In genomic region chr3:183845608-183846288, GRCh38 we compare ENCODE assay signal across 12 cellular contexts. TPM values are rescaled to one million over a fixed set of nuclear protein-coding genes. Genes with fewer than 3 reads are reported as not detected.
A peak's percentile ranks its signal among the peaks of the same experiment; 100 is the strongest.
DNase-seq lines count a peak whose midpoint lies in the region; ATAC-seq and TF ChIP-seq lines count a peak whose summit lies in the region.
"Had no signal": no experiment of that assay in that cellular context is flagged by ENCODE, and none has a peak within 500 bp of the region (broad histone marks: within the 10 kb centered on the region; RNA-seq: fewer than 3 reads in every experiment).

No MANE protein-coding gene starts in this region.

- H3K4me1 ChIP-seq in SJSA1 (replicated peaks) (peaks cover 18% of the 10 kb centered on the region), fibroblast of lung (ENCODE audit: control insufficient read depth, extremely low read depth, insufficient read depth, low read length) (peaks cover 8% of the 10 kb centered on the region), mucosa of descending colon (ENCODE audit: low read depth) (no peaks in the 10 kb centered on the region)
- H3K4me1 ChIP-seq: ascending aorta had no signal

- no peaks in the 10 kb centered on the region for H3K9me3 ChIP-seq in SJSA1 (replicated peaks)
- no peaks in the 10 kb centered on the region for H3K9me3 ChIP-seq in fibroblast of lung (ENCODE audit: control insufficient read depth, insufficient read depth, low read depth, low read length)
- H3K9me3 ChIP-seq in mucosa of descending colon, result no peaks in the 10 kb centered on the region
- H3K9me3 ChIP-seq: ascending aorta had no signal

- no peak overlapping the region for H2AFZ ChIP-seq in fibroblast of lung (ENCODE audit: low read length)

- H3K36me3 ChIP-seq in SJSA1 (peaks cover 51% of the 10 kb centered on the region), fibroblast of lung (ENCODE audit: control insufficient read depth, insufficient read depth, low read length) (no peaks in the 10 kb centered on the region), mucosa of descending colon (ENCODE audit: low read depth) (peaks cover 9% of the 10 kb centered on the region)

- no peak overlapping the region for H3K4me2 ChIP-seq in fibroblast of lung (ENCODE audit: extremely low read depth, insufficient read depth, low read length)

- no peak overlapping the region for H3K9ac ChIP-seq in fibroblast of lung (ENCODE audit: insufficient read depth, low read length)

- no peaks in the 10 kb centered on the region for H4K20me1 ChIP-seq in fibroblast of lung (ENCODE audit: control insufficient read depth, extremely low read depth, insufficient read depth, low read length)

- no peaks in the 10 kb centered on the region for H3K9me3 Mint-ChIP-seq in activated naive CD8-positive, alpha-beta T cell treated with anti-CD3 and anti-CD28 coated beads for 36 hours
- H3K9me3 Mint-ChIP-seq in activated naive CD8-positive, alpha-beta T cell treated with anti-CD3 and anti-CD28 coated beads, Interleukin-2, amount 50 U/mL, for 24 hours, result no peaks in the 10 kb centered on the region
- H3K9me3 Mint-ChIP-seq: natural killer cell treated with Interleukin-12 subunit alpha and Interleukin-12 subunit beta and Interleukin-15 and Interleukin-18, amount 100 ng/mL, for 72 hours had no signal

- no peak for ATAC-seq in activated naive CD8-positive, alpha-beta T cell treated with anti-CD3 and anti-CD28 coated beads, Interleukin-2, amount 50 U/mL, for 24 hours
- ATAC-seq in mucosa of descending colon (no peak), HG02642 (IDR thresholded peaks at IDR 0.05; ENCODE audit: poor library complexity, unreplicated experiment) (no peak)
- ATAC-seq: activated CD8-positive, alpha-beta memory T cell treated with anti-CD3 and anti-CD28 coated beads, Interleukin-2, amount 10 ng/mL, durations not matched to agents 7 days and 5 days; natural killer cell treated with Interleukin-12 subunit alpha and Interleukin-12 subunit beta and Interleukin-15 and Interleukin-18, amount 100 ng/mL, for 72 hours had no signal

- H3K36me3 Mint-ChIP-seq in activated naive CD8-positive, alpha-beta T cell treated with anti-CD3 and anti-CD28 coated beads for 36 hours, result peaks cover 19% of the 10 kb centered on the region
- H3K36me3 Mint-ChIP-seq in activated naive CD8-positive, alpha-beta T cell treated with anti-CD3 and anti-CD28 coated beads, Interleukin-2, amount 50 U/mL, for 24 hours (ENCODE audit: low read depth), result peaks cover 37% of the 10 kb centered on the region

- peaks cover 17% of the 10 kb centered on the region for H3K4me1 Mint-ChIP-seq in activated naive CD8-positive, alpha-beta T cell treated with anti-CD3 and anti-CD28 coated beads for 36 hours
- H3K4me1 Mint-ChIP-seq in activated naive CD8-positive, alpha-beta T cell treated with anti-CD3 and anti-CD28 coated beads, Interleukin-2, amount 50 U/mL, for 24 hours, result peaks cover 15% of the 10 kb centered on the region

- H3K27ac ChIP-seq in SJSA1 (peak overlapping the region; percentile 27; the same call in 1 of the 2 replicates), fibroblast of lung (ENCODE audit: insufficient read depth, low read length) (peak overlapping the region; percentile 6)
- H3K27ac ChIP-seq: ascending aorta had no signal

- no peak overlapping the region for H3K4me3 Mint-ChIP-seq in activated naive CD8-positive, alpha-beta T cell treated with anti-CD3 and anti-CD28 coated beads for 36 hours
- no peak overlapping the region for H3K4me3 Mint-ChIP-seq in activated naive CD8-positive, alpha-beta T cell treated with anti-CD3 and anti-CD28 coated beads, Interleukin-2, amount 50 U/mL, for 24 hours
- H3K4me3 Mint-ChIP-seq: activated CD8-positive, alpha-beta memory T cell treated with anti-CD3 and anti-CD28 coated beads, Interleukin-2, amount 10 ng/mL, durations not matched to agents 7 days and 5 days; natural killer cell treated with Interleukin-12 subunit alpha and Interleukin-12 subunit beta and Interleukin-15 and Interleukin-18, amount 100 ng/mL, for 72 hours had no signal

- TF ChIP-seq CTCF in fibroblast of lung (conservative IDR thresholded peaks at IDR 0.05 in 1 of 2, IDR thresholded peaks at IDR 0.05 in 1 of 2; ENCODE audit: low read depth in 1 of 2, low read length in 2 of 2) (no peak), mucosa of descending colon (IDR thresholded peaks at IDR 0.05) (no peak)

- H3K27ac Mint-ChIP-seq in activated naive CD8-positive, alpha-beta T cell treated with anti-CD3 and anti-CD28 coated beads for 36 hours, result peak overlapping the region; percentile 80
- H3K27ac Mint-ChIP-seq in activated naive CD8-positive, alpha-beta T cell treated with anti-CD3 and anti-CD28 coated beads, Interleukin-2, amount 50 U/mL, for 24 hours, result no peak overlapping the region
- H3K27ac Mint-ChIP-seq: activated CD8-positive, alpha-beta memory T cell treated with anti-CD3 and anti-CD28 coated beads, Interleukin-2, amount 10 ng/mL, durations not matched to agents 7 days and 5 days; natural killer cell treated with Interleukin-12 subunit alpha and Interleukin-12 subunit beta and Interleukin-15 and Interleukin-18, amount 100 ng/mL, for 72 hours had no signal

- no peaks in the 10 kb centered on the region for H3K79me2 ChIP-seq in fibroblast of lung (ENCODE audit: control insufficient read depth, insufficient read depth, low read length)

- no peaks in the 10 kb centered on the region for H3K27me3 ChIP-seq in SJSA1 (replicated peaks)
- H3K27me3 ChIP-seq in fibroblast of lung (ENCODE audit: control insufficient read depth, insufficient read depth, low read length), result no peaks in the 10 kb centered on the region
- H3K27me3 ChIP-seq: ascending aorta had no signal

- no peak for DNase-seq in activated naive CD8-positive, alpha-beta T cell treated with anti-CD3 and anti-CD28 coated beads for 36 hours
- DNase-seq in activated naive CD8-positive, alpha-beta T cell treated with anti-CD3 and anti-CD28 coated beads, Interleukin-2, amount 50 U/mL, for 24 hours, result no peak
- DNase-seq in SJSA1 (ENCODE audit: low read depth in 1 of 2, low spot score in 2 of 2) (no peak), fibroblast of lung (ENCODE audit: low read depth in 2 of 2) (peak in 1 of 2 donors; percentile 47), cerebellum (ENCODE audit: low spot score) (no peak), mucosa of descending colon (no peak)
- no peak for DNase-seq in activated CD4-positive, alpha-beta T cell treated with anti-CD3 and anti-CD28 coated beads, Interleukin-2, amount 50 U/mL, for 1 hour
- DNase-seq: activated CD8-positive, alpha-beta memory T cell treated with anti-CD3 and anti-CD28 coated beads, Interleukin-2, amount 10 ng/mL, durations not matched to agents 7 days and 5 days; GF-D8 had no signal

- intact Hi-C loops in mucosa of descending colon (cut with DNase I, micrococcal nuclease), result no loop called here

- no peak overlapping the region for H3K4me3 ChIP-seq in SJSA1
- no peak overlapping the region for H3K4me3 ChIP-seq in fibroblast of lung (replicated peaks in 1 of 4; ENCODE audit: control extremely low read depth in 1 of 4, insufficient read depth in 1 of 4, low read depth in 3 of 4, low read length in 4 of 4)
- no peak overlapping the region for H3K4me3 ChIP-seq in mucosa of descending colon
- H3K4me3 ChIP-seq: ascending aorta had no signal

- no peaks in the 10 kb centered on the region for H3K27me3 Mint-ChIP-seq in activated naive CD8-positive, alpha-beta T cell treated with anti-CD3 and anti-CD28 coated beads for 36 hours
- H3K27me3 Mint-ChIP-seq in activated naive CD8-positive, alpha-beta T cell treated with anti-CD3 and anti-CD28 coated beads, Interleukin-2, amount 50 U/mL, for 24 hours, result no peaks in the 10 kb centered on the region
- H3K27me3 Mint-ChIP-seq: activated CD8-positive, alpha-beta memory T cell treated with anti-CD3 and anti-CD28 coated beads, Interleukin-2, amount 10 ng/mL, durations not matched to agents 7 days and 5 days; natural killer cell treated with Interleukin-12 subunit alpha and Interleukin-12 subunit beta and Interleukin-15 and Interleukin-18, amount 100 ng/mL, for 72 hours had no signal

RNA-seq across cellular contexts. Expression of gene MAP6D1, which starts 20.4 kb away (rescaled TPM):
- total RNA-seq in activated naive CD8-positive, alpha-beta T cell treated with anti-CD3 and anti-CD28 coated beads for 36 hours, result 1 to 10 TPM; 5.3 to 6.5 TPM
- total RNA-seq in SJSA1 (2014; rRNA removed; shearing (Covaris generic)), result 1.5 and 3.0 TPM in 2 replicates
- total RNA-seq in fibroblast of lung (0.51 and 0.83 TPM in 2 replicates), cerebellum (5.3 TPM), mucosa of descending colon (1 to 10 TPM in 2 of 3 donors, under 1 TPM in 1; 0.55 to 3.1 (median 1.2) TPM)
- 2.1 and 3.8 TPM in 2 replicates for polyA plus RNA-seq in fibroblast of lung
- 1.8 and 3.8 TPM in 2 replicates for polyA plus RNA-seq in fibroblast of lung (2012)
- polyA minus RNA-seq in fibroblast of lung (ENCODE audit: low replicate concordance), result 0.19 TPM in 1 of 2 replicates, not detected in the other
- total RNA-seq: ascending aorta had no signal

RNA-seq across cellular contexts. Expression of gene PARL, which starts 38.9 kb away (rescaled TPM):
- total RNA-seq in activated naive CD8-positive, alpha-beta T cell treated with anti-CD3 and anti-CD28 coated beads for 36 hours, result 100 to 1,000 TPM; 107 to 108 TPM
- 38.4 and 46.6 TPM in 2 replicates for total RNA-seq in SJSA1 (2014; rRNA removed; shearing (Covaris generic))
- total RNA-seq in fibroblast of lung (21.1 and 30.2 TPM in 2 replicates), cerebellum (21.1 TPM), mucosa of descending colon (10 to 100 TPM; 67.0 to 71.8 (median 68.9) TPM)
- polyA plus RNA-seq in fibroblast of lung, result 55.9 and 59.7 TPM in 2 replicates
- polyA plus RNA-seq in fibroblast of lung (2012), result 47.8 and 62.5 TPM in 2 replicates
- polyA minus RNA-seq in fibroblast of lung (ENCODE audit: low replicate concordance), result 22.0 and 22.6 TPM in 2 replicates
